8 cellular contexts compared by ENCODE assay signal in genomic region chr3:108477511-108478147, GRCh38. TPM values are rescaled to one million over a fixed set of nuclear protein-coding genes. Genes with fewer than 3 reads are reported as not detected.
DNase-seq lines count a peak whose midpoint lies in the region; ATAC-seq and TF ChIP-seq lines count a peak whose summit lies in the region.

No MANE protein-coding gene starts in this region.

- H3K27ac ChIP-seq in left ventricle myocardium inferior (replicated peaks) (no peak overlapping the region), gastrocnemius medialis (no peak overlapping the region)

- DNase-seq in DMS153 treated with DMSO at 0.1 percent for 48 hours (lab: John Stamatoyannopoulos, UW; ENCODE audit: unreplicated experiment): peak; percentile 61
- DNase-seq in H4 (ENCODE audit: low spot score): peak; percentile 53
- DNase-seq in NCI-H128 (lab: John Stamatoyannopoulos, UW; ENCODE audit: unreplicated experiment): peak; percentile 25
- peak; percentile 49 for DNase-seq in SKM-1 treated with dmso at 0.1 percent for 144 hours (lab: John Stamatoyannopoulos, UW; ENCODE audit: unreplicated experiment)
- peak; percentile 59 for DNase-seq in activated naive CD4-positive, alpha-beta T cell treated with anti-CD3 and anti-CD28 coated beads, Interleukin-2, amount 50 U/mL, for 16 hours
- DNase-seq in left ventricle myocardium inferior: no peak
- peak in 1 of 2 donors; percentile 18 for DNase-seq in gastrocnemius medialis

- no peaks in the 10 kb centered on the region for H3K27me3 ChIP-seq in left ventricle myocardium inferior (ENCODE audit: low read depth)
- H3K27me3 ChIP-seq in gastrocnemius medialis: no peaks in the 10 kb centered on the region

- intact Hi-C loops in left ventricle myocardium inferior (cut with micrococcal nuclease) (no loop called here), gastrocnemius medialis (cut with DNase I; ENCODE audit: low total_unique reads) (loop anchor here (5.0 kb wide), 1 partner anchor 1240 kb away; no protein-coding TSS in a partner anchor)

- in situ Hi-C loops in gastrocnemius medialis (cut with MboI; ENCODE audit: low sequenced_read_pairs in 4 of 4): no loop called here

- H3K36me3 ChIP-seq in left ventricle myocardium inferior (no peaks in the 10 kb centered on the region), gastrocnemius medialis (no peaks in the 10 kb centered on the region)

- no peak overlapping the region for H3K4me3 ChIP-seq in left ventricle myocardium inferior
- peak overlapping the region in 1 of 4 donors; percentile 24 for H3K4me3 ChIP-seq in gastrocnemius medialis

- ATAC-seq in gastrocnemius medialis: peak in 1 of 2 donors; percentile 70
- no peak for ATAC-seq in HG02970 (IDR thresholded peaks at IDR 0.05; ENCODE audit: low FRiP score, unreplicated experiment)

- peak; percentile 81 for TF ChIP-seq CTCF in left ventricle myocardium inferior (IDR thresholded peaks at IDR 0.05; ENCODE audit: borderline replicate concordance)
- TF ChIP-seq CTCF in gastrocnemius medialis (IDR thresholded peaks at IDR 0.05 in 4 of 5, conservative IDR thresholded peaks at IDR 0.05 in 1 of 5): peak; percentile 23 to 65 (median 45)

- H3K9me3 ChIP-seq in left ventricle myocardium inferior (replicated peaks): no peaks in the 10 kb centered on the region
- H3K9me3 ChIP-seq in gastrocnemius medialis: no peaks in the 10 kb centered on the region

- TF ChIP-seq POLR2A in gastrocnemius medialis (IDR thresholded peaks at IDR 0.05): no peak

- H3K4me1 ChIP-seq in left ventricle myocardium inferior (no peaks in the 10 kb centered on the region), gastrocnemius medialis (no peaks in the 10 kb centered on the region)

RNA-seq across cellular contexts. Expression of gene MYH15, which starts 32.8 kb away (rescaled TPM):
- 0.08 and 0.10 TPM in 2 replicates for total RNA-seq in H4 (2014; rRNA removed; shearing (Covaris generic))
- total RNA-seq in left ventricle myocardium inferior (0.22 TPM), gastrocnemius medialis (under 1 TPM in 3 of 4 donors, not detected in 1; 0.10 to 0.27 (median 0.13) TPM)
